Comparison of ENCODE assay signal across 20 cellular contexts in genomic region chr1:17488977-17489739, GRCh38. TPM values are rescaled to one million over a fixed set of nuclear protein-coding genes. Genes with fewer than 3 reads are reported as not detected.
DNase-seq lines count a peak whose midpoint lies in the region; ATAC-seq and TF ChIP-seq lines count a peak whose summit lies in the region.
"Had no signal": no experiment of that assay in that cellular context is flagged by ENCODE, and none has a peak within 500 bp of the region (broad histone marks: within the 10 kb centered on the region; RNA-seq: fewer than 3 reads in every experiment).

No MANE protein-coding gene starts in this region.

- CTCF ChIA-PET in CD8-positive, alpha-beta T cell (lab: Charles Lee) = interaction anchor here (0.7 to 1.5 kb wide), 3 partner anchors 12 to 231 kb away, joined by 4 to 5 read pairs (median 4); no protein-coding TSS in a partner anchor

- H2BK12ac ChIP-seq in mesenchymal stem cell (ENCODE audit: low read length in 2 of 2) = no peak overlapping the region

- H4K20me1 ChIP-seq in fibroblast of lung (ENCODE audit: control insufficient read depth, extremely low read depth, insufficient read depth, low read length) = no peaks in the 10 kb centered on the region

- H3K27me3 Mint-ChIP-seq in CD8-positive, alpha-beta T cell (ENCODE audit: low read depth) = peaks cover 9% of the 10 kb centered on the region
- H3K27me3 Mint-ChIP-seq: activated CD4-positive, alpha-beta T cell treated with anti-CD3 and anti-CD28 coated beads, Interleukin-2, amount 10 ng/mL, durations not matched to agents 24 days and 14 days had no signal

- no peak for ATAC-seq in CD8-positive, alpha-beta T cell
- ATAC-seq: natural killer cell had no signal

- H3K79me1 ChIP-seq in mesenchymal stem cell (replicated peaks; ENCODE audit: low read length, poor library complexity, severe bottlenecking) = no peaks in the 10 kb centered on the region

- H3K9ac ChIP-seq in fibroblast of lung (ENCODE audit: insufficient read depth, low read length) = no peak overlapping the region
- H3K9ac ChIP-seq in mesenchymal stem cell (ENCODE audit: low read length) = peak overlapping the region; percentile 28

- no peak overlapping the region for H3K4ac ChIP-seq in mesenchymal stem cell (ENCODE audit: low read depth in 1 of 2, low read length in 2 of 2)

- no peak overlapping the region for H2AK5ac ChIP-seq in mesenchymal stem cell (ENCODE audit: low read length, severe bottlenecking)

- H3K14ac ChIP-seq in mesenchymal stem cell (ENCODE audit: low read length in 2 of 2) = peak overlapping the region in 1 of 2 experiments; percentile 26

- no peak overlapping the region for H3K27ac Mint-ChIP-seq in CD8-positive, alpha-beta T cell
- H3K27ac Mint-ChIP-seq: activated CD4-positive, alpha-beta T cell treated with anti-CD3 and anti-CD28 coated beads, Interleukin-2, amount 10 ng/mL, durations not matched to agents 24 days and 14 days; memory B cell; natural killer cell had no signal

- no peaks in the 10 kb centered on the region for H3K79me2 ChIP-seq in fibroblast of lung (ENCODE audit: control insufficient read depth, insufficient read depth, low read length)

- no peak overlapping the region for H4K91ac ChIP-seq in mesenchymal stem cell (ENCODE audit: low read length)

- POLR2A ChIA-PET in CD8-positive, alpha-beta T cell (lab: Charles Lee) = no interaction called here

- no peaks in the 10 kb centered on the region for H3K36me3 Mint-ChIP-seq in CD8-positive, alpha-beta T cell
- H3K36me3 Mint-ChIP-seq: memory B cell, natural killer cell had no signal

- no peak overlapping the region for H2BK15ac ChIP-seq in mesenchymal stem cell (ENCODE audit: low read depth, poor library complexity, severe bottlenecking)

- peaks cover 2% of the 10 kb centered on the region for H3K4me1 ChIP-seq in fibroblast of lung (ENCODE audit: control insufficient read depth, extremely low read depth, insufficient read depth, low read length)
- peaks cover 3% of the 10 kb centered on the region for H3K4me1 ChIP-seq in mesenchymal stem cell (ENCODE audit: control insufficient read depth, insufficient read depth, low read depth, low read length)
- no peaks in the 10 kb centered on the region for H3K4me1 ChIP-seq in CD8-positive, alpha-beta T cell (ENCODE audit: insufficient read depth, low read length)
- H3K4me1 ChIP-seq: Peyer's patch, spleen had no signal

- no peaks in the 10 kb centered on the region for H3K9me3 Mint-ChIP-seq in CD8-positive, alpha-beta T cell
- H3K9me3 Mint-ChIP-seq: activated CD4-positive, alpha-beta T cell treated with anti-CD3 and anti-CD28 coated beads, Interleukin-2, amount 10 ng/mL, durations not matched to agents 24 days and 14 days; memory B cell; natural killer cell had no signal

- no peak overlapping the region for H2BK5ac ChIP-seq in mesenchymal stem cell (ENCODE audit: low read depth, low read length, poor library complexity, severe bottlenecking)

- H3K4me1 Mint-ChIP-seq in CD8-positive, alpha-beta T cell (ENCODE audit: low read depth) = no peaks in the 10 kb centered on the region
- H3K4me1 Mint-ChIP-seq: activated CD4-positive, alpha-beta T cell treated with anti-CD3 and anti-CD28 coated beads, Interleukin-2, amount 10 ng/mL, durations not matched to agents 24 days and 14 days; memory B cell; natural killer cell had no signal

- 70% methylated on average over 4 of the region's 5 CpGs for WGBS in mesenchymal stem cell

- in situ Hi-C loops in SK-MEL-5 (cut with HindIII; ENCODE audit: low pct_unique_long_range_greater_than_20kb, low sequenced_read_pairs) = no loop called here

- H3K4me3 Mint-ChIP-seq in CD8-positive, alpha-beta T cell = no peak overlapping the region
- H3K4me3 Mint-ChIP-seq: activated CD4-positive, alpha-beta T cell treated with anti-CD3 and anti-CD28 coated beads, Interleukin-2, amount 10 ng/mL, durations not matched to agents 24 days and 14 days; memory B cell; natural killer cell had no signal

- H3K27me3 ChIP-seq in fibroblast of lung (ENCODE audit: control insufficient read depth, insufficient read depth, low read length) (no peaks in the 10 kb centered on the region), mesenchymal stem cell (ENCODE audit: control insufficient read depth in 1 of 2, insufficient read depth in 1 of 2, low read length in 2 of 2) (peaks cover 0 to 1% of the 10 kb centered on the region in 2 experiments)
- no peaks in the 10 kb centered on the region for H3K27me3 ChIP-seq in CD8-positive, alpha-beta T cell (ENCODE audit: insufficient read depth, low read length)
- H3K27me3 ChIP-seq: Peyer's patch had no signal

- TF ChIP-seq CTCF in fibroblast of lung (conservative IDR thresholded peaks at IDR 0.05 in 1 of 2, IDR thresholded peaks at IDR 0.05 in 1 of 2; ENCODE audit: low read depth in 1 of 2, low read length in 2 of 2) (no peak), GM20000 (IDR thresholded peaks at IDR 0.05; ENCODE audit: extremely low read depth, missing control alignments) (no peak)
- no peak for TF ChIP-seq CTCF in CD8-positive, alpha-beta T cell (IDR thresholded peaks at IDR 0.05)

- H3K18ac ChIP-seq in mesenchymal stem cell (ENCODE audit: low read depth in 1 of 2, low read length in 2 of 2) = peak overlapping the region in 1 of 2 experiments; percentile 21

- intact Hi-C loops in CD8-positive, alpha-beta T cell (cut with DNase I, micrococcal nuclease) = no loop called here

- no peaks in the 10 kb centered on the region for H3K36me3 ChIP-seq in fibroblast of lung (ENCODE audit: control insufficient read depth, insufficient read depth, low read length)
- H3K36me3 ChIP-seq in mesenchymal stem cell (ENCODE audit: control insufficient read depth in 1 of 2, insufficient read depth in 2 of 2, low read depth in 1 of 2, low read length in 2 of 2) = no peaks in the 10 kb centered on the region
- H3K36me3 ChIP-seq in CD8-positive, alpha-beta T cell (ENCODE audit: insufficient read depth, low read length) = no peaks in the 10 kb centered on the region
- H3K36me3 ChIP-seq: Peyer's patch, spleen had no signal

- DNase-seq in AG08395 (ENCODE audit: low spot score) (peak; percentile 43), SK-MEL-5 (ENCODE audit: low read depth, low spot score) (peak; percentile 13), fibroblast of lung (ENCODE audit: low read depth in 2 of 2) (peak; percentile 24 to 59), mesenchymal stem cell (peak; percentile 28), HuH-7.5 (ENCODE audit: low spot score) (no peak), GM20000 (ENCODE audit: low spot score) (no peak), iPS-NIHi7 (ENCODE audit: extremely low spot score) (no peak)
- DNase-seq in CD8-positive, alpha-beta T cell = no peak
- DNase-seq: activated CD4-positive, alpha-beta T cell treated with anti-CD3 and anti-CD28 coated beads, Interleukin-2, amount 10 ng/mL, durations not matched to agents 24 days and 14 days; activated gamma-delta T cell; amniotic stem cell; DMS 273 treated with DMSO at 0.1 percent for 48 hours; GF-D8; natural killer cell; NCI-H1436 treated with DMSO at 0.1 percent for 48 hours; Peyer's patch; spleen; stimulated activated CD8-positive, alpha-beta memory T cell treated with anti-CD3 and anti-CD28 coated beads, Interleukin-4, amount 100 ng/mL, for 48 hours had no signal

- no peak overlapping the region for H3K4me3 ChIP-seq in fibroblast of lung (replicated peaks in 1 of 4; ENCODE audit: control extremely low read depth in 1 of 4, insufficient read depth in 1 of 4, low read depth in 3 of 4, low read length in 4 of 4)
- H3K4me3 ChIP-seq in mesenchymal stem cell (ENCODE audit: insufficient read depth in 1 of 2, low read depth in 1 of 2, low read length in 2 of 2) = no peak overlapping the region
- H3K4me3 ChIP-seq in CD8-positive, alpha-beta T cell (ENCODE audit: low read depth, low read length) = no peak overlapping the region
- H3K4me3 ChIP-seq: Peyer's patch, spleen had no signal

- no peak overlapping the region for H4K8ac ChIP-seq in mesenchymal stem cell (ENCODE audit: low read length)

- H3K4me2 ChIP-seq in fibroblast of lung (ENCODE audit: extremely low read depth, insufficient read depth, low read length) = no peak overlapping the region
- H3K4me2 ChIP-seq in mesenchymal stem cell (ENCODE audit: low read length, poor library complexity, severe bottlenecking) = no peak overlapping the region

- no peak overlapping the region for H2BK120ac ChIP-seq in mesenchymal stem cell (ENCODE audit: low read depth, low read length)

- H3K27ac ChIP-seq in fibroblast of lung (ENCODE audit: insufficient read depth, low read length) (no peak overlapping the region), mesenchymal stem cell (ENCODE audit: low read length, poor library complexity, severe bottlenecking) (no peak overlapping the region)
- H3K27ac ChIP-seq in CD8-positive, alpha-beta T cell (ENCODE audit: low read depth, low read length) = no peak overlapping the region
- H3K27ac ChIP-seq: C4-2B, Peyer's patch, spleen had no signal

- no peak overlapping the region for H2AFZ ChIP-seq in fibroblast of lung (ENCODE audit: low read length)
- H2AFZ ChIP-seq in mesenchymal stem cell (ENCODE audit: low read depth, low read length) = no peak overlapping the region

- H3K9me3 ChIP-seq in fibroblast of lung (ENCODE audit: control insufficient read depth, insufficient read depth, low read depth, low read length) (no peaks in the 10 kb centered on the region), mesenchymal stem cell (ENCODE audit: control insufficient read depth, low read length) (no peaks in the 10 kb centered on the region)
- no peaks in the 10 kb centered on the region for H3K9me3 ChIP-seq in CD8-positive, alpha-beta T cell (ENCODE audit: low read length)
- H3K9me3 ChIP-seq: Peyer's patch, spleen had no signal

- no peak overlapping the region for H3K23ac ChIP-seq in mesenchymal stem cell (ENCODE audit: low read length in 2 of 2)

RNA-seq across cellular contexts. Expression of gene RCC2, which starts 49.7 kb away (rescaled TPM):
- 46.3 and 49.0 TPM in 2 replicates for total RNA-seq in SK-MEL-5 (2014; rRNA removed; shearing (Covaris generic))
- 98.4 and 127 TPM in 2 replicates for polyA plus RNA-seq in SK-MEL-5 (2015; cell fraction: cytosol; rRNA removed)
- polyA plus RNA-seq in SK-MEL-5 (2015; cell fraction: nucleus; rRNA removed) = 123 and 131 TPM in 2 replicates
- 21.5 and 22.9 TPM in 2 replicates for total RNA-seq in fibroblast of lung
- polyA plus RNA-seq in fibroblast of lung = 23.6 and 35.6 TPM in 2 replicates
- 21.3 and 31.8 TPM in 2 replicates for polyA plus RNA-seq in fibroblast of lung (2012)
- polyA minus RNA-seq in fibroblast of lung (ENCODE audit: low replicate concordance) = 38.8 and 50.6 TPM in 2 replicates
- polyA plus RNA-seq in mesenchymal stem cell (2013, experiment 1 of 2) = 40.7 TPM
- 39.8 TPM for polyA plus RNA-seq in mesenchymal stem cell (2013, experiment 2 of 2)
- 10 to 100 TPM; 25.4 to 28.0 TPM for total RNA-seq in CD8-positive, alpha-beta T cell

RNA-seq across cellular contexts. Expression of gene ARHGEF10L, which starts 50.3 kb away (rescaled TPM):
- total RNA-seq in SK-MEL-5 (2014; rRNA removed; shearing (Covaris generic)) = 4.2 and 4.4 TPM in 2 replicates
- 6.8 and 9.3 TPM in 2 replicates for polyA plus RNA-seq in SK-MEL-5 (2015; cell fraction: cytosol; rRNA removed)
- 15.1 and 28.3 TPM in 2 replicates for polyA plus RNA-seq in SK-MEL-5 (2015; cell fraction: nucleus; rRNA removed)
- total RNA-seq in fibroblast of lung = 13.1 and 24.3 TPM in 2 replicates
- 7.5 and 11.2 TPM in 2 replicates for polyA plus RNA-seq in fibroblast of lung
- polyA plus RNA-seq in fibroblast of lung (2012) = 10.9 and 16.2 TPM in 2 replicates
- polyA minus RNA-seq in fibroblast of lung (ENCODE audit: low replicate concordance) = 24.9 and 51.1 TPM in 2 replicates
- polyA plus RNA-seq in mesenchymal stem cell (2013, experiment 1 of 2) = 6.9 TPM
- polyA plus RNA-seq in mesenchymal stem cell (2013, experiment 2 of 2) = 7.2 TPM
- total RNA-seq in CD8-positive, alpha-beta T cell = not detected
- total RNA-seq: activated CD4-positive, alpha-beta T cell treated with anti-CD3 and anti-CD28 coated beads, Interleukin-2, amount 10 ng/mL, durations not matched to agents 24 days and 14 days had no signal

Comparison
In these comparisons a context has a peak if more than half of its experiments do, and no peak if none do; other contexts are left out.
1. DNase-seq: peak in AG08395 (single experiment), SK-MEL-5 (single experiment), fibroblast of lung (2 of 2) and mesenchymal stem cell (single experiment); none in HuH-7.5 (single experiment), GM20000 (single experiment), CD8-positive, alpha-beta T cell (0 of 7) and iPS-NIHi7 (single experiment).